Comparison of ENCODE assay signal across 27 cellular contexts in genomic region chr3:69695443-69695842, GRCh38.
"Had no signal": no experiment of that assay in that cellular context is flagged by ENCODE, and none has a peak within 500 bp of the region (broad histone marks: within the 10 kb centered on the region; RNA-seq: fewer than 3 reads in every experiment).

No MANE protein-coding gene starts in this region.

- H3K9me3 Mint-ChIP-seq: activated T-helper 2 cell treated with anti-CD3 and anti-CD28 coated beads, Interferon-gamma antibody, Interleukin-2, Interleukin-4, amounts not matched to agents 10 μg/mL and 5 μg/mL and 100 μg/mL, durations not matched to agents 14 hours and 24 hours and 36 hours; effector memory CD8-positive, alpha-beta T cell had no signal

- H3K4me1 ChIP-seq: breast epithelium, colonic mucosa, lower lobe of right lung, testis, uterus had no signal

- H3K9me3 ChIP-seq: colonic mucosa, gastrocnemius medialis, lower lobe of right lung, sigmoid colon, testis, uterus had no signal

- H3K27me3 ChIP-seq: breast epithelium, colonic mucosa, esophagus squamous epithelium, gastrocnemius medialis, sigmoid colon, testis, uterus had no signal

- ATAC-seq: activated T-cell treated with anti-CD3 and anti-CD28 coated beads, Interleukin-2, amount 50 U/mL, for 4 hours; effector memory CD8-positive, alpha-beta T cell; lower lobe of right lung; stimulated activated naive B cell treated with anti-CD40 and anti-IgM and Interleukin-4, amounts not matched to agents 10 μg/mL and 1 μg/mL and 100 μg/mL, for 72 hours had no signal

- H3K36me3 ChIP-seq: breast epithelium, colonic mucosa, esophagus squamous epithelium, gastrocnemius medialis, lower lobe of right lung, sigmoid colon, uterus had no signal

- H3K4me3 ChIP-seq: breast epithelium, colonic mucosa, dorsolateral prefrontal cortex, esophagus squamous epithelium, gastrocnemius medialis, lower lobe of right lung, sigmoid colon, testis, uterus had no signal

- DNase-seq: activated CD4-positive, alpha-beta T cell treated with anti-CD3 and anti-CD28 coated beads for 4 hours; activated CD4-positive, alpha-beta T cell treated with anti-CD3 and anti-CD28 coated beads, Interleukin-2, amount 50 U/mL, for 48 hours; activated CD4-positive, CD25-positive, alpha-beta regulatory T cell; activated CD8-positive, alpha-beta memory T cell treated with anti-CD3 and anti-CD28 coated beads, Interleukin-2, amount 50 U/mL, for 48 hours; activated naive CD4-positive, alpha-beta T cell; activated T-cell treated with anti-CD3 and anti-CD28 coated beads, Interleukin-2, amount 50 U/mL, for 4 hours; colonic mucosa; dorsolateral prefrontal cortex; effector memory CD8-positive, alpha-beta T cell; esophagus squamous epithelium; gastrocnemius medialis; head of caudate nucleus; hypothalamus; islet precursor cell; lower lobe of right lung; naive B cell; nucleus accumbens; sigmoid colon; stimulated activated CD4-positive, alpha-beta T cell treated with anti-CD3 and anti-CD28 coated beads, Interleukin-2, amount 100 ng/mL, for 48 hours; stimulated activated CD8-positive, alpha-beta memory T cell treated with anti-CD3 and anti-CD28 coated beads, Interleukin-4, amount 100 ng/mL, for 48 hours; stimulated activated naive B cell treated with anti-CD40 and anti-IgM and Interleukin-4, amounts not matched to agents 10 μg/mL and 1 μg/mL and 100 μg/mL, for 72 hours; testis; trophoblast cell; uterus had no signal

- H3K27ac ChIP-seq: breast epithelium, colonic mucosa, dorsolateral prefrontal cortex, esophagus squamous epithelium, gastrocnemius medialis, lower lobe of right lung, sigmoid colon, testis, uterus had no signal

- H3K36me3 Mint-ChIP-seq: activated naive CD8-positive, alpha-beta T cell; naive B cell; stimulated activated naive B cell treated with anti-CD40 and anti-IgM and Interleukin-4, amounts not matched to agents 10 μg/mL and 1 μg/mL and 100 μg/mL, for 72 hours had no signal

- H3K4me3 Mint-ChIP-seq: activated naive CD8-positive, alpha-beta T cell; activated T-cell treated with anti-CD3 and anti-CD28 coated beads, Interleukin-2, amount 50 U/mL, for 4 hours; effector memory CD8-positive, alpha-beta T cell; naive B cell; stimulated activated naive B cell treated with anti-CD40 and anti-IgM and Interleukin-4, amounts not matched to agents 10 μg/mL and 1 μg/mL and 100 μg/mL, for 72 hours had no signal

- H3K27ac Mint-ChIP-seq: activated naive CD8-positive, alpha-beta T cell; activated T-helper 2 cell treated with anti-CD3 and anti-CD28 coated beads, Interferon-gamma antibody, Interleukin-2, Interleukin-4, amounts not matched to agents 10 μg/mL and 5 μg/mL and 100 μg/mL, durations not matched to agents 14 hours and 24 hours and 36 hours; effector memory CD8-positive, alpha-beta T cell; naive B cell; stimulated activated naive B cell treated with anti-CD40 and anti-IgM and Interleukin-4, amounts not matched to agents 10 μg/mL and 1 μg/mL and 100 μg/mL, for 72 hours had no signal

- H3K4me1 Mint-ChIP-seq: naive B cell; stimulated activated naive B cell treated with anti-CD40 and anti-IgM and Interleukin-4, amounts not matched to agents 10 μg/mL and 1 μg/mL and 100 μg/mL, for 72 hours had no signal
